In genomic region chr1:116375884-116376733, GRCh38 we compare ENCODE assay signal across 8 cellular contexts. TPM values are rescaled to one million over a fixed set of nuclear protein-coding genes. Genes with fewer than 3 reads are reported as not detected.
A peak's percentile ranks its signal among the peaks of the same experiment; 100 is the strongest.
DNase-seq lines count a peak whose midpoint lies in the region; ATAC-seq and TF ChIP-seq lines count a peak whose summit lies in the region.

No MANE protein-coding gene starts in this region.

- TF ChIP-seq POLR2A in heart left ventricle (IDR thresholded peaks at IDR 0.05), result peak in 1 of 2 donors; percentile 74
- peak; percentile 77 for TF ChIP-seq POLR2A in prostate gland (IDR thresholded peaks at IDR 0.05)

- H3K36me3 Mint-ChIP-seq in activated naive CD4-positive, alpha-beta T cell treated with anti-CD3 and anti-CD28 coated beads, Interleukin-2, amount 50 U/mL, for 72 hours, result peaks cover 20 to 33% of the 10 kb centered on the region in 2 donors

- peak in 1 of 2 donors; percentile 23 for ATAC-seq in activated naive CD4-positive, alpha-beta T cell treated with anti-CD3 and anti-CD28 coated beads, Interleukin-2, amount 50 U/mL, for 72 hours
- ATAC-seq in heart left ventricle (peak; percentile 35 to 51 (median 42)), GM21447 (IDR thresholded peaks at IDR 0.05; ENCODE audit: unreplicated experiment) (no peak), GM21360 (IDR thresholded peaks at IDR 0.05; ENCODE audit: unreplicated experiment) (no peak), HG03039 (IDR thresholded peaks at IDR 0.05; ENCODE audit: unreplicated experiment) (no peak)

- 24 to 35% (median 26%) methylated on average over 9 of the region's 9 CpGs for WGBS in heart left ventricle, 4 donors
- WGBS in prostate gland, result 10% methylated on average over 9 of the region's 9 CpGs

- H3K27me3 ChIP-seq in heart left ventricle, result no peaks in the 10 kb centered on the region
- no peaks in the 10 kb centered on the region for H3K27me3 ChIP-seq in prostate gland (replicated peaks; ENCODE audit: insufficient read depth)

- TF ChIP-seq CTCF in heart left ventricle (IDR thresholded peaks at IDR 0.05), result no peak
- no peak for TF ChIP-seq CTCF in prostate gland (IDR thresholded peaks at IDR 0.05)

- intact Hi-C loops in heart left ventricle (cut with DNase I), result loop anchor here in 7 of 10 donors (2.0 to 10.0 kb wide), 9 partner anchors 36 to 224 kb away; partner anchors contain the start of gene CD58 (in 2 of the 7)
- intact Hi-C loops in prostate gland (cut with DNase I), result loop anchor here (2.0 to 5.0 kb wide), 3 partner anchors 29 to 209 kb away; no protein-coding TSS in a partner anchor

- no peaks in the 10 kb centered on the region for H3K36me3 ChIP-seq in heart left ventricle
- H3K36me3 ChIP-seq in prostate gland, result no peaks in the 10 kb centered on the region

- H3K9me3 Mint-ChIP-seq in activated naive CD4-positive, alpha-beta T cell treated with anti-CD3 and anti-CD28 coated beads, Interleukin-2, amount 50 U/mL, for 72 hours, result no peaks in the 10 kb centered on the region

- H3K27ac Mint-ChIP-seq in activated naive CD4-positive, alpha-beta T cell treated with anti-CD3 and anti-CD28 coated beads, Interleukin-2, amount 50 U/mL, for 72 hours, result peak overlapping the region; percentile 89 to 97

- H3K27ac ChIP-seq in heart left ventricle, result peak overlapping the region; percentile 89 to 99 (median 97)
- H3K27ac ChIP-seq in prostate gland, result peak overlapping the region; percentile 96 to 98

- H3K4me1 ChIP-seq in heart left ventricle (peaks cover 17 to 82% (median 73%) of the 10 kb centered on the region in 12 donors), prostate gland (replicated peaks) (peaks cover 8% of the 10 kb centered on the region)

- no peaks in the 10 kb centered on the region for H3K9me3 ChIP-seq in heart left ventricle
- H3K9me3 ChIP-seq in prostate gland, result no peaks in the 10 kb centered on the region

- DNase-seq in GF-D8 (lab: John Stamatoyannopoulos, UW), result peak; percentile 10
- DNase-seq in NCI-H510A treated with DMSO at 0.1 percent for 48 hours (lab: John Stamatoyannopoulos, UW), result peak; percentile 54
- peak; percentile 50 to 75 for DNase-seq in activated naive CD4-positive, alpha-beta T cell treated with anti-CD3 and anti-CD28 coated beads, Interleukin-2, amount 50 U/mL, for 72 hours (ENCODE audit: low spot score in 2 of 2)
- DNase-seq in heart left ventricle, result peak; percentile 58 to 88 (median 75)
- peak; percentile 96 for DNase-seq in prostate gland (ENCODE audit: low spot score)

- H3K4me3 ChIP-seq in heart left ventricle (peak overlapping the region; percentile 6 to 95 (median 85)), prostate gland (peak overlapping the region; percentile 99 to 100)

RNA-seq across cellular contexts. Expression of gene ATP1A1, which starts 3.1 kb away (rescaled TPM):
- 100 to 1,000 TPM; 220 to 337 TPM for total RNA-seq in activated naive CD4-positive, alpha-beta T cell treated with anti-CD3 and anti-CD28 coated beads, Interleukin-2, amount 50 U/mL, for 72 hours
- total RNA-seq in heart left ventricle, result 100 to 1,000 TPM; 175 to 436 (median 241) TPM
- polyA plus RNA-seq in heart left ventricle, result 100 to 1,000 TPM; 115 to 896 TPM
- total RNA-seq in prostate gland, result 100 to 1,000 TPM; 365 to 536 TPM

Comparison
In these comparisons a context has a peak if more than half of its experiments do, and no peak if none do; other contexts are left out.
1. DNase-seq: peak in every context shown above with its lines; median percentile 96 in prostate gland; 75 in heart left ventricle; 62 in activated naive CD4-positive, alpha-beta T cell treated with anti-CD3 and anti-CD28 coated beads, Interleukin-2, amount 50 U/mL, for 72 hours; 54 in NCI-H510A treated with DMSO at 0.1 percent for 48 hours; 10 in GF-D8.
2. ATAC-seq: peak in heart left ventricle (4 of 4); none in GM21447 (single experiment), GM21360 (single experiment) and HG03039 (single experiment).